ENCODE assay signal across 27 cellular contexts in genomic region chr13:24822640-24823039, GRCh38. TPM values are rescaled to one million over a fixed set of nuclear protein-coding genes. Genes with fewer than 3 reads are reported as not detected.
DNase-seq lines count a peak whose midpoint lies in the region; ATAC-seq and TF ChIP-seq lines count a peak whose summit lies in the region.
"Had no signal": no experiment of that assay in that cellular context is flagged by ENCODE, and none has a peak within 500 bp of the region (broad histone marks: within the 10 kb centered on the region; RNA-seq: fewer than 3 reads in every experiment).

No MANE protein-coding gene starts in this region.

- POLR2A ChIA-PET in activated CD4-positive, alpha-beta T cell treated with anti-CD3 and anti-CD28 coated beads for 36 hours (lab: Charles Lee), result no interaction called here
- POLR2A ChIA-PET in activated CD4-positive, alpha-beta T cell treated with anti-CD3 and anti-CD28 coated beads, Interleukin-2, amount 10 ng/mL, durations not matched to agents 7 days and 5 days (lab: Charles Lee), result no interaction called here

- peaks cover 2% of the 10 kb centered on the region for H3K4me1 Mint-ChIP-seq in activated CD4-positive, alpha-beta T cell treated with anti-CD3 and anti-CD28 coated beads for 36 hours
- H3K4me1 Mint-ChIP-seq in activated CD4-positive, alpha-beta T cell treated with anti-CD3 and anti-CD28 coated beads, Interleukin-2, amount 10 ng/mL, durations not matched to agents 7 days and 5 days, result no peaks in the 10 kb centered on the region
- peaks cover 7% of the 10 kb centered on the region for H3K4me1 Mint-ChIP-seq in stimulated activated memory B cell treated with anti-CD40 and anti-IgM and Interleukin-4, amounts not matched to agents 10 μg/mL and 1 μg/mL and 100 μg/mL, for 72 hours
- no peaks in the 10 kb centered on the region for H3K4me1 Mint-ChIP-seq in mesothelial cell of epicardium
- H3K4me1 Mint-ChIP-seq: CD4-positive, alpha-beta memory T cell; T-cell had no signal

- DNase-seq in activated CD4-positive, alpha-beta T cell treated with anti-CD3 and anti-CD28 coated beads for 36 hours, result no peak
- DNase-seq in activated CD4-positive, alpha-beta T cell treated with anti-CD3 and anti-CD28 coated beads, Interleukin-2, amount 10 ng/mL, durations not matched to agents 7 days and 5 days, result no peak
- DNase-seq in mesothelial cell of epicardium (ENCODE audit: low spot score in 2 of 2, unreplicated experiment in 2 of 2) (no peak), LoVo (ENCODE audit: low spot score) (no peak), NCI-H146 treated with DMSO at 0.1 percent for 48 hours (lab: John Stamatoyannopoulos, UW; ENCODE audit: unreplicated experiment) (no peak)
- DNase-seq: ACHN; CD4-positive, alpha-beta memory T cell; GM23248; H9; HFFc6; MV-4-11; NCI-H1105 treated with DMSO at 0.1 percent for 48 hours; NCI-H1694; NCI-H2081; NCI-H2171; NCI-H345; NCI-H774; NK-92 treated with Interleukin-12 subunit alpha and Interleukin-12 subunit beta, amount 100 ng/mL, for 24 hours; T-cell had no signal

- H3K36me3 Mint-ChIP-seq in activated CD4-positive, alpha-beta T cell treated with anti-CD3 and anti-CD28 coated beads for 36 hours (ENCODE audit: low read depth), result no peaks in the 10 kb centered on the region
- peaks cover 2% of the 10 kb centered on the region for H3K36me3 Mint-ChIP-seq in activated CD4-positive, alpha-beta T cell treated with anti-CD3 and anti-CD28 coated beads, Interleukin-2, amount 10 ng/mL, durations not matched to agents 7 days and 5 days (ENCODE audit: low read depth)
- H3K36me3 Mint-ChIP-seq in stimulated activated memory B cell treated with anti-CD40 and anti-IgM and Interleukin-4, amounts not matched to agents 10 μg/mL and 1 μg/mL and 100 μg/mL, for 72 hours, result no peaks in the 10 kb centered on the region
- H3K36me3 Mint-ChIP-seq in mesothelial cell of epicardium, result peaks cover 2% of the 10 kb centered on the region
- H3K36me3 Mint-ChIP-seq: CD4-positive, alpha-beta memory T cell; IgD-negative memory B cell had no signal

- H3K27ac Mint-ChIP-seq in activated CD4-positive, alpha-beta T cell treated with anti-CD3 and anti-CD28 coated beads for 36 hours, result no peak overlapping the region
- H3K27ac Mint-ChIP-seq in activated CD4-positive, alpha-beta T cell treated with anti-CD3 and anti-CD28 coated beads, Interleukin-2, amount 10 ng/mL, durations not matched to agents 7 days and 5 days, result no peak overlapping the region
- H3K27ac Mint-ChIP-seq in stimulated activated memory B cell treated with anti-CD40 and anti-IgM and Interleukin-4, amounts not matched to agents 10 μg/mL and 1 μg/mL and 100 μg/mL, for 72 hours, result no peak overlapping the region
- no peak overlapping the region for H3K27ac Mint-ChIP-seq in mesothelial cell of epicardium
- H3K27ac Mint-ChIP-seq: CD4-positive, alpha-beta memory T cell; H9; HFFc6; IgD-negative memory B cell; T-cell had no signal

- intact Hi-C loops in activated CD4-positive, alpha-beta T cell treated with anti-CD3 and anti-CD28 coated beads for 36 hours (cut with DNase I, micrococcal nuclease), result no loop called here

- TF ChIP-seq CTCF in mesothelial cell of epicardium (IDR thresholded peaks at IDR 0.05; ENCODE audit: unreplicated experiment), result no peak

- no peak overlapping the region for H3K4me3 Mint-ChIP-seq in activated CD4-positive, alpha-beta T cell treated with anti-CD3 and anti-CD28 coated beads for 36 hours
- H3K4me3 Mint-ChIP-seq in activated CD4-positive, alpha-beta T cell treated with anti-CD3 and anti-CD28 coated beads, Interleukin-2, amount 10 ng/mL, durations not matched to agents 7 days and 5 days, result no peak overlapping the region
- H3K4me3 Mint-ChIP-seq in stimulated activated memory B cell treated with anti-CD40 and anti-IgM and Interleukin-4, amounts not matched to agents 10 μg/mL and 1 μg/mL and 100 μg/mL, for 72 hours, result no peak overlapping the region
- H3K4me3 Mint-ChIP-seq in mesothelial cell of epicardium, result no peak overlapping the region
- H3K4me3 Mint-ChIP-seq: CD4-positive, alpha-beta memory T cell; H9; HFFc6; T-cell had no signal

- CTCF ChIA-PET in activated CD4-positive, alpha-beta T cell treated with anti-CD3 and anti-CD28 coated beads for 36 hours (lab: Charles Lee), result no interaction called here
- CTCF ChIA-PET in activated CD4-positive, alpha-beta T cell treated with anti-CD3 and anti-CD28 coated beads, Interleukin-2, amount 10 ng/mL, durations not matched to agents 7 days and 5 days (lab: Charles Lee), result no interaction called here

- H3K27me3 Mint-ChIP-seq in activated CD4-positive, alpha-beta T cell treated with anti-CD3 and anti-CD28 coated beads for 36 hours, result peaks cover 17% of the 10 kb centered on the region
- peaks cover 18% of the 10 kb centered on the region for H3K27me3 Mint-ChIP-seq in activated CD4-positive, alpha-beta T cell treated with anti-CD3 and anti-CD28 coated beads, Interleukin-2, amount 10 ng/mL, durations not matched to agents 7 days and 5 days
- H3K27me3 Mint-ChIP-seq in stimulated activated memory B cell treated with anti-CD40 and anti-IgM and Interleukin-4, amounts not matched to agents 10 μg/mL and 1 μg/mL and 100 μg/mL, for 72 hours, result peaks cover 60% of the 10 kb centered on the region
- H3K27me3 Mint-ChIP-seq in mesothelial cell of epicardium (ENCODE audit: low read depth), result no peaks in the 10 kb centered on the region

- H3K9me3 Mint-ChIP-seq in activated CD4-positive, alpha-beta T cell treated with anti-CD3 and anti-CD28 coated beads for 36 hours (ENCODE audit: low read depth), result no peaks in the 10 kb centered on the region
- H3K9me3 Mint-ChIP-seq in activated CD4-positive, alpha-beta T cell treated with anti-CD3 and anti-CD28 coated beads, Interleukin-2, amount 10 ng/mL, durations not matched to agents 7 days and 5 days, result peaks cover 3% of the 10 kb centered on the region
- peaks cover 3% of the 10 kb centered on the region for H3K9me3 Mint-ChIP-seq in stimulated activated memory B cell treated with anti-CD40 and anti-IgM and Interleukin-4, amounts not matched to agents 10 μg/mL and 1 μg/mL and 100 μg/mL, for 72 hours
- peaks cover 32% of the 10 kb centered on the region for H3K9me3 Mint-ChIP-seq in mesothelial cell of epicardium
- H3K9me3 Mint-ChIP-seq: HFFc6 had no signal

- ATAC-seq in activated CD4-positive, alpha-beta T cell treated with anti-CD3 and anti-CD28 coated beads for 36 hours, result peak; percentile 47
- ATAC-seq in GM18858 (IDR thresholded peaks at IDR 0.05; ENCODE audit: unreplicated experiment) (peak; percentile 53), HG02884 (IDR thresholded peaks at IDR 0.05; ENCODE audit: unreplicated experiment) (peak; percentile 54)
- peak; percentile 45 for ATAC-seq in stimulated activated memory B cell treated with anti-CD40 and anti-IgM and Interleukin-4, amounts not matched to agents 10 μg/mL and 1 μg/mL and 100 μg/mL, for 72 hours
- ATAC-seq: Panc1, SK-N-SH treated with all-trans-retinoic acid at 6 μM for 48 hours, T-cell had no signal

RNA-seq across cellular contexts. Expression of gene RNF17, which starts 58.7 kb away (rescaled TPM):
- total RNA-seq in activated CD4-positive, alpha-beta T cell treated with anti-CD3 and anti-CD28 coated beads for 36 hours, result under 1 TPM; 0.43 to 0.47 TPM
- under 1 TPM; 0.29 to 0.42 TPM for total RNA-seq in activated CD4-positive, alpha-beta T cell treated with anti-CD3 and anti-CD28 coated beads, Interleukin-2, amount 10 ng/mL, durations not matched to agents 7 days and 5 days
- not detected in 3 replicates for total RNA-seq in mesothelial cell of epicardium
- total RNA-seq: CD4-positive, alpha-beta memory T cell; G401; GM23248; H9; HFFc6; M059J had no signal
